In genomic region chr4:18934197-18934596, GRCh38 we compare ENCODE assay signal across 1 cellular context.
TF ChIP-seq lines count a peak whose summit lies in the region.

No MANE protein-coding gene starts in this region.

TF ChIP-seq in GM23338, 12 proteins besides CTCF, POLR2A, EP300 and RAD21 (continued from another document):
- no peak for TF ChIP-seq EZH2phosphoT487 (IDR thresholded peaks at IDR 0.05; ENCODE audit: unreplicated experiment)
- no peak for TF ChIP-seq ZNF462 (CRISPR knock-in tag; IDR thresholded peaks at IDR 0.05)
- TF ChIP-seq NANOG (IDR thresholded peaks at IDR 0.05; ENCODE audit: borderline replicate concordance), result no peak
- no peak for TF ChIP-seq STAT1 (IDR thresholded peaks at IDR 0.05; ENCODE audit: unreplicated experiment)
- TF ChIP-seq ETS1 (IDR thresholded peaks at IDR 0.05), result no peak
TF ChIP-seq in GM23338: peak in this region for 0.
